ENCODE assay signal across 34 cellular contexts in genomic region chr10:123474700-123475099, GRCh38.
"Had no signal": no experiment of that assay in that cellular context is flagged by ENCODE, and none has a peak within 500 bp of the region (broad histone marks: within the 10 kb centered on the region; RNA-seq: fewer than 3 reads in every experiment).

No MANE protein-coding gene starts in this region.

- H3K36me3 ChIP-seq: ascending aorta, cardiac muscle cell had no signal

- H3K4me1 ChIP-seq: ascending aorta had no signal

- H3K9me3 Mint-ChIP-seq: activated B cell treated with CpG ODN at 0.5 μM for 24 hours; activated CD4-positive, alpha-beta memory T cell treated with anti-CD3 and anti-CD28 coated beads for 36 hours; activated CD4-positive, alpha-beta T cell treated with anti-CD3 and anti-CD28 coated beads, Interleukin-2, amount 10 ng/mL, durations not matched to agents 24 days and 14 days; activated CD8-positive, alpha-beta T cell treated with anti-CD3 and anti-CD28 coated beads for 36 hours; activated naive CD4-positive, alpha-beta T cell treated with anti-CD3 and anti-CD28 coated beads, Interleukin-2, amount 10 ng/mL, durations not matched to agents 7 days and 5 days; activated naive CD4-positive, alpha-beta T cell treated with anti-CD3 and anti-CD28 coated beads, Interleukin-2, amount 50 U/mL, for 24 hours; activated naive CD8-positive, alpha-beta T cell treated with anti-CD3 and anti-CD28 coated beads, Interleukin-2, amount 10 ng/mL, durations not matched to agents 7 days and 5 days; activated naive CD8-positive, alpha-beta T cell treated with anti-CD3 and anti-CD28 coated beads, Interleukin-2, amount 50 U/mL, for 24 hours; activated T-cell treated with anti-CD3 and anti-CD28 coated beads, Interleukin-2, amount 50 U/mL, for 24 hours; activated T-helper 2 cell treated with anti-CD3 and anti-CD28 coated beads, Interferon-gamma antibody, Interleukin-2, Interleukin-4, amounts not matched to agents 10 μg/mL and 5 μg/mL and 100 μg/mL, durations not matched to agents 14 hours and 24 hours and 36 hours; central memory CD8-positive, alpha-beta T cell; T-helper 1 cell treated with Interleukin-12 subunit alpha and Interleukin-12 subunit beta and Interleukin-4 antibody, amounts not matched to agents 30 μg/mL and 1 μg/mL, for 36 hours; T-helper 2 cell treated with Interferon-gamma antibody and Interleukin-4, amounts not matched to agents 5 μg/mL and 100 μg/mL, for 36 hours had no signal

- H3K4me3 ChIP-seq: ascending aorta, cardiac muscle cell had no signal

- H3K27ac ChIP-seq: ascending aorta, cardiac muscle cell, VCaP had no signal

- H3K36me3 Mint-ChIP-seq: activated CD4-positive, alpha-beta memory T cell treated with anti-CD3 and anti-CD28 coated beads for 36 hours; activated naive CD4-positive, alpha-beta T cell treated with anti-CD3 and anti-CD28 coated beads, Interleukin-2, amount 10 ng/mL, durations not matched to agents 7 days and 5 days; activated naive CD4-positive, alpha-beta T cell treated with anti-CD3 and anti-CD28 coated beads, Interleukin-2, amount 50 U/mL, for 24 hours; activated naive CD8-positive, alpha-beta T cell; activated naive CD8-positive, alpha-beta T cell treated with anti-CD3 and anti-CD28 coated beads, Interleukin-2, amount 10 ng/mL, durations not matched to agents 7 days and 5 days; brain had no signal

- ATAC-seq: activated CD4-positive, CD25-positive, alpha-beta regulatory T cell treated with anti-CD3 and anti-CD28 coated beads, Interleukin-2, amount 50 U/mL, for 24 hours; activated CD8-positive, alpha-beta T cell treated with anti-CD3 and anti-CD28 coated beads for 36 hours; activated naive CD8-positive, alpha-beta T cell treated with anti-CD3 and anti-CD28 coated beads, Interleukin-2, amount 50 U/mL, for 24 hours had no signal

- H3K9me3 ChIP-seq: ascending aorta had no signal

- H3K27ac Mint-ChIP-seq: activated B cell treated with CpG ODN at 0.5 μM for 24 hours; activated CD4-positive, alpha-beta memory T cell treated with anti-CD3 and anti-CD28 coated beads for 36 hours; activated CD4-positive, alpha-beta T cell treated with anti-CD3 and anti-CD28 coated beads, Interleukin-2, amount 10 ng/mL, durations not matched to agents 24 days and 14 days; activated CD8-positive, alpha-beta T cell treated with anti-CD3 and anti-CD28 coated beads for 36 hours; activated naive CD4-positive, alpha-beta T cell treated with anti-CD3 and anti-CD28 coated beads, Interleukin-2, amount 10 ng/mL, durations not matched to agents 7 days and 5 days; activated naive CD4-positive, alpha-beta T cell treated with anti-CD3 and anti-CD28 coated beads, Interleukin-2, amount 50 U/mL, for 24 hours; activated naive CD8-positive, alpha-beta T cell; activated naive CD8-positive, alpha-beta T cell treated with anti-CD3 and anti-CD28 coated beads, Interleukin-2, amount 10 ng/mL, durations not matched to agents 7 days and 5 days; activated naive CD8-positive, alpha-beta T cell treated with anti-CD3 and anti-CD28 coated beads, Interleukin-2, amount 50 U/mL, for 24 hours; activated T-cell treated with anti-CD3 and anti-CD28 coated beads, Interleukin-2, amount 50 U/mL, for 24 hours; activated T-helper 2 cell treated with anti-CD3 and anti-CD28 coated beads, Interferon-gamma antibody, Interleukin-2, Interleukin-4, amounts not matched to agents 10 μg/mL and 5 μg/mL and 100 μg/mL, durations not matched to agents 14 hours and 24 hours and 36 hours; brain; T-helper 1 cell treated with Interleukin-12 subunit alpha and Interleukin-12 subunit beta and Interleukin-4 antibody, amounts not matched to agents 30 μg/mL and 1 μg/mL, for 36 hours; T-helper 2 cell treated with Interferon-gamma antibody and Interleukin-4, amounts not matched to agents 5 μg/mL and 100 μg/mL, for 36 hours had no signal

- DNase-seq: activated B cell treated with CpG ODN at 0.5 μM for 24 hours; activated CD4-positive, alpha-beta memory T cell treated with anti-CD3 and anti-CD28 coated beads for 36 hours; activated CD4-positive, alpha-beta T cell treated with anti-CD3 and anti-CD28 coated beads for 4 hours; activated CD4-positive, alpha-beta T cell treated with anti-CD3 and anti-CD28 coated beads, Interleukin-2, amount 10 ng/mL, durations not matched to agents 24 days and 14 days; activated CD4-positive, alpha-beta T cell treated with anti-CD3 and anti-CD28 coated beads, Interleukin-2, amount 50 U/mL, for 1 hour; activated CD4-positive, alpha-beta T cell treated with anti-CD3 and anti-CD28 coated beads, Interleukin-2, amount 50 U/mL, for 4 hours; activated CD8-positive, alpha-beta memory T cell treated with anti-CD3 and anti-CD28 coated beads, Interleukin-2, amount 50 U/mL, for 48 hours; activated CD8-positive, alpha-beta T cell treated with anti-CD3 and anti-CD28 coated beads for 36 hours; activated effector memory CD4-positive, alpha-beta T cell treated with Interleukin-2 at 50 U/mL for 16 hours; activated gamma-delta T cell; activated naive CD4-positive, alpha-beta T cell treated with anti-CD3 and anti-CD28 coated beads, Interleukin-2, amount 10 ng/mL, durations not matched to agents 7 days and 5 days; activated naive CD4-positive, alpha-beta T cell treated with Interleukin-2 at 50 U/mL for 16 hours; activated naive CD8-positive, alpha-beta T cell treated with anti-CD3 and anti-CD28 coated beads, Interleukin-2, amount 10 ng/mL, durations not matched to agents 7 days and 5 days; activated naive CD8-positive, alpha-beta T cell treated with anti-CD3 and anti-CD28 coated beads, Interleukin-2, amount 50 U/mL, for 24 hours; activated T-cell treated with anti-CD3 and anti-CD28 coated beads, Interleukin-2, amount 50 U/mL, for 24 hours; activated T-cell treated with anti-CD3 and anti-CD28 coated beads, Interleukin-2, amount 50 U/mL, for 48 hours; amygdala; anterior cingulate cortex; caudate nucleus; cerebellar nuclear complex; T-helper 1 cell; T-helper 2 cell; T-helper 9 cell had no signal

- H3K4me1 Mint-ChIP-seq: activated B cell treated with CpG ODN at 0.5 μM for 24 hours; activated CD4-positive, alpha-beta T cell treated with anti-CD3 and anti-CD28 coated beads, Interleukin-2, amount 10 ng/mL, durations not matched to agents 24 days and 14 days; activated naive CD4-positive, alpha-beta T cell treated with anti-CD3 and anti-CD28 coated beads, Interleukin-2, amount 10 ng/mL, durations not matched to agents 7 days and 5 days; activated naive CD4-positive, alpha-beta T cell treated with anti-CD3 and anti-CD28 coated beads, Interleukin-2, amount 50 U/mL, for 24 hours; activated naive CD8-positive, alpha-beta T cell treated with anti-CD3 and anti-CD28 coated beads, Interleukin-2, amount 10 ng/mL, durations not matched to agents 7 days and 5 days; activated naive CD8-positive, alpha-beta T cell treated with anti-CD3 and anti-CD28 coated beads, Interleukin-2, amount 50 U/mL, for 24 hours; central memory CD8-positive, alpha-beta T cell had no signal

- H3K27me3 ChIP-seq: ascending aorta, cardiac muscle cell had no signal

- H3K4me3 Mint-ChIP-seq: activated B cell treated with CpG ODN at 0.5 μM for 24 hours; activated CD4-positive, alpha-beta memory T cell treated with anti-CD3 and anti-CD28 coated beads for 36 hours; activated CD4-positive, alpha-beta T cell treated with anti-CD3 and anti-CD28 coated beads, Interleukin-2, amount 10 ng/mL, durations not matched to agents 24 days and 14 days; activated CD8-positive, alpha-beta T cell treated with anti-CD3 and anti-CD28 coated beads for 36 hours; activated naive CD4-positive, alpha-beta T cell treated with anti-CD3 and anti-CD28 coated beads, Interleukin-2, amount 10 ng/mL, durations not matched to agents 7 days and 5 days; activated naive CD4-positive, alpha-beta T cell treated with anti-CD3 and anti-CD28 coated beads, Interleukin-2, amount 50 U/mL, for 24 hours; activated naive CD8-positive, alpha-beta T cell; activated naive CD8-positive, alpha-beta T cell treated with anti-CD3 and anti-CD28 coated beads, Interleukin-2, amount 10 ng/mL, durations not matched to agents 7 days and 5 days; activated naive CD8-positive, alpha-beta T cell treated with anti-CD3 and anti-CD28 coated beads, Interleukin-2, amount 50 U/mL, for 24 hours; activated T-cell treated with anti-CD3 and anti-CD28 coated beads, Interleukin-2, amount 50 U/mL, for 24 hours; brain; central memory CD8-positive, alpha-beta T cell; T-helper 1 cell treated with Interleukin-12 subunit alpha and Interleukin-12 subunit beta and Interleukin-4 antibody, amounts not matched to agents 30 μg/mL and 1 μg/mL, for 36 hours; T-helper 2 cell treated with Interferon-gamma antibody and Interleukin-4, amounts not matched to agents 5 μg/mL and 100 μg/mL, for 36 hours had no signal
